ENCODE assay signal across 1 cellular context in the genomic region with DNA sequence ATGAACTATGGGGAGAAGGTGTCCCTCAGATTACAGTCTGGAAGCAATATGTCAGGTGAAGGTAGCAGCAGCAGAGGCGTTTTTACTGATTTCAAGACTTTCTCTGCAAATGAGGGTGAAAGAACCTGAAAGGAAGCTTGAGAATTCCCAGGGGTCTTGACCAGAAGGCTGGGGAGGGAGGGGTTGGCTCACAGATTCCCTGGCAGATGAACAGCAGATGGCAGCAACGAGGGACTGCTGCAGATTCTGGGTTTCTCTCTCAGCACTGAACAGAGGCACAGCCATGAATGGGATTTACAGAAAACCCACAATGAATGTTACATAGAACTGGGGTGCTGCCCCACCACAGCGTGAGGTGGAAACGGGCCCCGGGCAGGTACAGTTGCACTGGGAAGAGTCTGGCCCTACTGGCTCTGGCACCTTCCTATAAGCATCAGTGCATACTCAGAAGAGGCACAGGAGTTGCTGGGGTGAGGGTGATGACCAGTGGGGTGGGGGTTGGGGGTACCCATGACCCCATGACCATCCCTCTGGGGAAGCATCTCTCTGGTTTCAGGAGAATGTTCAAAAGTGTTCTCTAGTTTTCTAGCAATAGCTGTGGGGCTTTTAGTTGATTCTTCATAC.
TF ChIP-seq lines count a peak whose summit lies in the region.

No MANE protein-coding gene starts in this region.

TF ChIP-seq in GM12878, 131 proteins besides CTCF, POLR2A, EP300 and RAD21 (continued from another document):
- TF ChIP-seq, protein P1, sequence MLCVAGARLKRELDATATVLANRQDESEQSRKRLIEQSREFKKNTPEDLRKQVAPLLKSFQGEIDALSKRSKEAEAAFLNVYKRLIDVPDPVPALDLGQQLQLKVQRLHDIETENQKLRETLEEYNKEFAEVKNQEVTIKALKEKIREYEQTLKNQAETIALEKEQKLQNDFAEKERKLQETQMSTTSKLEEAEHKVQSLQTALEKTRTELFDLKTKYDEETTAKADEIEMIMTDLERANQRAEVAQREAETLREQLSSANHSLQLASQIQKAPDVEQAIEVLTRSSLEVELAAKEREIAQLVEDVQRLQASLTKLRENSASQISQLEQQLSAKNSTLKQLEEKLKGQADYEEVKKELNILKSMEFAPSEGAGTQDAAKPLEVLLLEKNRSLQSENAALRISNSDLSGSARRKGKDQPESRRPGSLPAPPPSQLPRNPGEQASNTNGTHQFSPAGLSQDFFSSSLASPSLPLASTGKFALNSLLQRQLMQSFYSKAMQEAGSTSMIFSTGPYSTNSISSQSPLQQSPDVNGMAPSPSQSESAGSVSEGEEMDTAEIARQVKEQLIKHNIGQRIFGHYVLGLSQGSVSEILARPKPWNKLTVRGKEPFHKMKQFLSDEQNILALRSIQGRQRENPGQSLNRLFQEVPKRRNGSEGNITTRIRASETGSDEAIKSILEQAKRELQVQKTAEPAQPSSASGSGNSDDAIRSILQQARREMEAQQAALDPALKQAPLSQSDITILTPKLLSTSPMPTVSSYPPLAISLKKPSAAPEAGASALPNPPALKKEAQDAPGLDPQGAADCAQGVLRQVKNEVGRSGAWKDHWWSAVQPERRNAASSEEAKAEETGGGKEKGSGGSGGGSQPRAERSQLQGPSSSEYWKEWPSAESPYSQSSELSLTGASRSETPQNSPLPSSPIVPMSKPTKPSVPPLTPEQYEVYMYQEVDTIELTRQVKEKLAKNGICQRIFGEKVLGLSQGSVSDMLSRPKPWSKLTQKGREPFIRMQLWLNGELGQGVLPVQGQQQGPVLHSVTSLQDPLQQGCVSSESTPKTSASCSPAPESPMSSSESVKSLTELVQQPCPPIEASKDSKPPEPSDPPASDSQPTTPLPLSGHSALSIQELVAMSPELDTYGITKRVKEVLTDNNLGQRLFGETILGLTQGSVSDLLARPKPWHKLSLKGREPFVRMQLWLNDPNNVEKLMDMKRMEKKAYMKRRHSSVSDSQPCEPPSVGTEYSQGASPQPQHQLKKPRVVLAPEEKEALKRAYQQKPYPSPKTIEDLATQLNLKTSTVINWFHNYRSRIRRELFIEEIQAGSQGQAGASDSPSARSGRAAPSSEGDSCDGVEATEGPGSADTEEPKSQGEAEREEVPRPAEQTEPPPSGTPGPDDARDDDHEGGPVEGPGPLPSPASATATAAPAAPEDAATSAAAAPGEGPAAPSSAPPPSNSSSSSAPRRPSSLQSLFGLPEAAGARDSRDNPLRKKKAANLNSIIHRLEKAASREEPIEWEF (IDR thresholded peaks at IDR 0.05; ENCODE audit: insufficient replicate concordance, low read depth, low read length), result no peak
- TF ChIP-seq ZSCAN29 (IDR thresholded peaks at IDR 0.05) (no peak), ZNF217 (IDR thresholded peaks at IDR 0.05) (no peak), CREB1 (IDR thresholded peaks at IDR 0.05; ENCODE audit: low read depth) (no peak), YY1 (IDR thresholded peaks at IDR 0.05; ENCODE audit: low read depth, low read length) (no peak), SMC3 (IDR thresholded peaks at IDR 0.05; ENCODE audit: borderline replicate concordance, low read length) (peak; percentile 81; the same call in 1 of the 2 replicates), NR2F1 (conservative IDR thresholded peaks at IDR 0.05) (no peak), MEF2B (IDR thresholded peaks at IDR 0.05; ENCODE audit: partially characterized antibody, poor library complexity, severe bottlenecking) (peak; percentile 80), TAF1 (IDR thresholded peaks at IDR 0.05; ENCODE audit: borderline replicate concordance, low read depth, low read length) (no peak)
- TF ChIP-seq, protein P2, sequence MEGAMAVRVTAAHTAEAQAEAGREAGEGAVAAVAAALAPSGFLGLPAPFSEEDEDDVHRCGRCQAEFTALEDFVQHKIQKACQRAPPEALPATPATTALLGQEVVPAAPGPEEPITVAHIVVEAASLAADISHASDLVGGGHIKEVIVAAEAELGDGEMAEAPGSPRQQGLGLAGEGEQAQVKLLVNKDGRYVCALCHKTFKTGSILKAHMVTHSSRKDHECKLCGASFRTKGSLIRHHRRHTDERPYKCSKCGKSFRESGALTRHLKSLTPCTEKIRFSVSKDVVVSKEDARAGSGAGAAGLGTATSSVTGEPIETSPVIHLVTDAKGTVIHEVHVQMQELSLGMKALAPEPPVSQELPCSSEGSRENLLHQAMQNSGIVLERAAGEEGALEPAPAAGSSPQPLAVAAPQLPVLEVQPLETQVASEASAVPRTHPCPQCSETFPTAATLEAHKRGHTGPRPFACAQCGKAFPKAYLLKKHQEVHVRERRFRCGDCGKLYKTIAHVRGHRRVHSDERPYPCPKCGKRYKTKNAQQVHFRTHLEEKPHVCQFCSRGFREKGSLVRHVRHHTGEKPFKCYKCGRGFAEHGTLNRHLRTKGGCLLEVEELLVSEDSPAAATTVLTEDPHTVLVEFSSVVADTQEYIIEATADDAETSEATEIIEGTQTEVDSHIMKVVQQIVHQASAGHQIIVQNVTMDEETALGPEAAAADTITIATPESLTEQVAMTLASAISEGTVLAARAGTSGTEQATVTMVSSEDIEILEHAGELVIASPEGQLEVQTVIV (IDR thresholded peaks at IDR 0.05; ENCODE audit: borderline replicate concordance, partially characterized antibody), result no peak
